ENCODE assay signal across 8 cellular contexts in the genomic region with DNA sequence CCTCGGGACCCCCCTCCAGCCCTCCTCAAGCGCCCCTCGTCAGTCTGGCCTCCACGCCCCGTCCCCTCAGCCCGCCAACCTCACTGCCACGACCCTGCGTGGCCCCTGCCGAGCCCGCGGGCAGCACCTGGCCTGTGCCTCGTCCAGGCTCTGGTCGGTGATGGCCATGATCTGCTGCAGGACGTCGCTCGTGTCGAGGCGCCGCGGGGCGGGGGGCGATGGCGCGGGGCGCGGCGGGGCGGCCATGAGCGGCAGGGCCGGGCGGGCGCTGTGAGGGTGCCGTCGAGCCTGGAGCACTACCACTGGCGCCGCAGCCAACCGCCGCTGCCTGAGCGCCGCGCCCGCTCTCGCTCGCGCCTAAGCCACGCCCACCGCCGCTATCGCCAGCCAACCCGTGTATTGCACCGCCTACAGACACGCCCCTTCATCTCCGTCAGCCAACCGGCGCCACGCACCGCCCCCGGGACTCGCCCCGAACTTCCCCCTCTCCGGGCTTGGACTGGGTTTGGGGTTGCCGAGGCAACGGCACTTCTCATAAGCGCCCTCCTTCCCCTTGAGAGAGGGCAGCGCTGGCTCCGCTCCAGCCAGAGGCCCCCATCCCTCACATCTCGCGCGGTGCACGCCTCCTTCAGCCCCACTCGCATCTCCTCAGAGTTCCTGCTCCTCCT. TPM values are rescaled to one million over a fixed set of nuclear protein-coding genes. Genes with fewer than 3 reads are reported as not detected.
DNase-seq lines count a peak whose midpoint lies in the region; ATAC-seq, FAIRE-seq and TF ChIP-seq lines count a peak whose summit lies in the region.

A gene with protein sequence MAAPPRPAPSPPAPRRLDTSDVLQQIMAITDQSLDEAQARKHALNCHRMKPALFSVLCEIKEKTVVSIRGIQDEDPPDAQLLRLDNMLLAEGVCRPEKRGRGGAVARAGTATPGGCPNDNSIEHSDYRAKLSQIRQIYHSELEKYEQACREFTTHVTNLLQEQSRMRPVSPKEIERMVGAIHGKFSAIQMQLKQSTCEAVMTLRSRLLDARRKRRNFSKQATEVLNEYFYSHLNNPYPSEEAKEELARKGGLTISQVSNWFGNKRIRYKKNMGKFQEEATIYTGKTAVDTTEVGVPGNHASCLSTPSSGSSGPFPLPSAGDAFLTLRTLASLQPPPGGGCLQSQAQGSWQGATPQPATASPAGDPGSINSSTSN (minus strand): TSS at position 304 of the 668 bp plus-strand sequence. CDS start 58 bp downstream, at position 246.

- peak within 1 kb of the TSS in 1 of 10 donors; percentile 66 for H3K27ac ChIP-seq in heart right ventricle

- peaks cover 2% of the 10 kb centered on the region for H3K27me3 Mint-ChIP-seq in activated naive CD8-positive, alpha-beta T cell treated with anti-CD3 and anti-CD28 coated beads, Interleukin-2, amount 10 ng/mL, durations not matched to agents 7 days and 5 days
- H3K27me3 Mint-ChIP-seq in progenitor cell of endocrine pancreas = peaks cover 10% of the 10 kb centered on the region

- H3K9me3 ChIP-seq in heart right ventricle = no peaks in the 10 kb centered on the region

- H3K4me3 ChIP-seq in GM12875 (ENCODE audit: low read depth, low read length) = peak within 1 kb of the TSS; percentile 68
- peak within 1 kb of the TSS in 8 of 10 donors; percentile 17 to 50 (median 34) for H3K4me3 ChIP-seq in heart right ventricle

- intact Hi-C loops in heart right ventricle (cut with DNase I) = no loop called here

- peaks cover 35% of the 10 kb centered on the region for H3K4me1 Mint-ChIP-seq in activated naive CD8-positive, alpha-beta T cell treated with anti-CD3 and anti-CD28 coated beads, Interleukin-2, amount 10 ng/mL, durations not matched to agents 7 days and 5 days
- H3K4me1 Mint-ChIP-seq in progenitor cell of endocrine pancreas (ENCODE audit: low read depth) = peaks cover 12% of the 10 kb centered on the region

- FAIRE-seq in urothelium cell line (lab: Jason Lieb, UNC) = no peak

- DNase-seq in NCI-H1417 (lab: John Stamatoyannopoulos, UW) (peak; percentile 91 to 99 (median 95)), SW480 (ENCODE audit: low spot score) (peak; percentile 96), heart right ventricle (peak; percentile 86 to 89), progenitor cell of endocrine pancreas (ENCODE audit: low spot score, unreplicated experiment) (peak; percentile 90), urothelium cell line (ENCODE audit: low spot score) (peak; percentile 80)
- DNase-seq in activated naive CD8-positive, alpha-beta T cell treated with anti-CD3 and anti-CD28 coated beads, Interleukin-2, amount 10 ng/mL, durations not matched to agents 7 days and 5 days = peak; percentile 99

- ATAC-seq in HG02678 (IDR thresholded peaks at IDR 0.05; ENCODE audit: unreplicated experiment) (peak; percentile 98), heart right ventricle (peak; percentile 91 to 98 (median 96))
- ATAC-seq in activated naive CD8-positive, alpha-beta T cell treated with anti-CD3 and anti-CD28 coated beads, Interleukin-2, amount 10 ng/mL, durations not matched to agents 7 days and 5 days (ENCODE audit: low read depth) = peak; percentile 94

- peak within 1 kb of the TSS; percentile 87 for H3K27ac Mint-ChIP-seq in activated naive CD8-positive, alpha-beta T cell treated with anti-CD3 and anti-CD28 coated beads, Interleukin-2, amount 10 ng/mL, durations not matched to agents 7 days and 5 days
- H3K27ac Mint-ChIP-seq in progenitor cell of endocrine pancreas = peak within 1 kb of the TSS; percentile 70

- peaks cover 0 to under 1% (median 0%) of the 10 kb centered on the region in 9 donors for H3K36me3 ChIP-seq in heart right ventricle

- 1 to 2% methylated on average over 70 to 71 of the region's 71 CpGs for WGBS in heart right ventricle, 2 donors

- TF ChIP-seq CTCF in GM12875 (IDR thresholded peaks at IDR 0.05; ENCODE audit: borderline replicate concordance, insufficient read depth, low read depth, low read length) (no peak), heart right ventricle (IDR thresholded peaks at IDR 0.05) (no peak), progenitor cell of endocrine pancreas (IDR thresholded peaks at IDR 0.05; ENCODE audit: unreplicated experiment) (no peak)

- H3K4me3 Mint-ChIP-seq in activated naive CD8-positive, alpha-beta T cell treated with anti-CD3 and anti-CD28 coated beads, Interleukin-2, amount 10 ng/mL, durations not matched to agents 7 days and 5 days = peak within 1 kb of the TSS; percentile 86
- peak within 1 kb of the TSS; percentile 71 for H3K4me3 Mint-ChIP-seq in progenitor cell of endocrine pancreas (ENCODE audit: low read depth)

- POLR2A ChIA-PET in activated naive CD8-positive, alpha-beta T cell treated with anti-CD3 and anti-CD28 coated beads, Interleukin-2, amount 10 ng/mL, durations not matched to agents 7 days and 5 days (lab: Charles Lee) = interaction anchor here (1.0 to 2.8 kb wide), 10 partner anchors 9 to 79 kb away, joined by 3 to 13 read pairs (median 6); partner anchors contain the start of genes ATP13A1 and ZNF101

- H3K9me3 Mint-ChIP-seq in activated naive CD8-positive, alpha-beta T cell treated with anti-CD3 and anti-CD28 coated beads, Interleukin-2, amount 10 ng/mL, durations not matched to agents 7 days and 5 days = no peaks in the 10 kb centered on the region
- H3K9me3 Mint-ChIP-seq in progenitor cell of endocrine pancreas (ENCODE audit: low read depth) = no peaks in the 10 kb centered on the region

- H3K4me1 ChIP-seq in heart right ventricle = peaks cover 0 to 11% (median 0%) of the 10 kb centered on the region in 9 donors

- H3K27me3 ChIP-seq in heart right ventricle = peaks cover 4 to 48% (median 38%) of the 10 kb centered on the region in 7 donors

- peaks cover 15% of the 10 kb centered on the region for H3K36me3 Mint-ChIP-seq in activated naive CD8-positive, alpha-beta T cell treated with anti-CD3 and anti-CD28 coated beads, Interleukin-2, amount 10 ng/mL, durations not matched to agents 7 days and 5 days
- peaks cover 7% of the 10 kb centered on the region for H3K36me3 Mint-ChIP-seq in progenitor cell of endocrine pancreas (ENCODE audit: insufficient read depth)

RNA-seq across cellular contexts. Expression of the gene that starts here (rescaled TPM):
- 10 to 100 TPM; 41.3 to 46.1 TPM for total RNA-seq in activated naive CD8-positive, alpha-beta T cell treated with anti-CD3 and anti-CD28 coated beads, Interleukin-2, amount 10 ng/mL, durations not matched to agents 7 days and 5 days
- total RNA-seq in heart right ventricle = 1 to 10 TPM in 1 of 10 donors, under 1 TPM in 2, not detected in 7; 0.25 to 1.2 (median 0.36) TPM
- under 1 TPM; 0.06 to 0.51 TPM for polyA plus RNA-seq in heart right ventricle
- total RNA-seq in progenitor cell of endocrine pancreas = 5.0 and 5.2 TPM in 2 replicates
